8 cellular contexts compared by ENCODE assay signal in genomic region chr11:19553683-19554333, GRCh38.
DNase-seq lines count a peak whose midpoint lies in the region; ATAC-seq, FAIRE-seq and TF ChIP-seq lines count a peak whose summit lies in the region.

No MANE protein-coding gene starts in this region.

- H3K4me3 ChIP-seq in ascending aorta: no peak overlapping the region

- no peak for TF ChIP-seq POLR2A in H54 (IDR thresholded peaks at IDR 0.05; ENCODE audit: low read depth, low read length)

- no peak for ATAC-seq in HG03521 (IDR thresholded peaks at IDR 0.05; ENCODE audit: unreplicated experiment)

- intact Hi-C loops in ascending aorta (cut with DNase I): loop anchor here (1.0 to 10.0 kb wide), 4 partner anchors 243 to 811 kb away; partner anchors contain the start of gene HTATIP2

- H3K9me3 ChIP-seq in ascending aorta: no peaks in the 10 kb centered on the region

- no peak overlapping the region for H3K27ac ChIP-seq in ascending aorta

- no peaks in the 10 kb centered on the region for H3K36me3 ChIP-seq in ascending aorta

- no peak for FAIRE-seq in H54 (lab: Jason Lieb, UNC)

- peak; percentile 71 to 90 (median 84) for TF ChIP-seq CTCF in ascending aorta (IDR thresholded peaks at IDR 0.05)

- DNase-seq in DMS114 treated with DMSO at 0.1 percent for 48 hours (lab: John Stamatoyannopoulos, UW; ENCODE audit: unreplicated experiment) (peak; percentile 35), H54 (ENCODE audit: insufficient read length, low spot score) (peak; percentile 64), NCI-H128 (lab: John Stamatoyannopoulos, UW; ENCODE audit: unreplicated experiment) (peak; percentile 58), T-helper 2 cell (peak; percentile 25 to 62 (median 39)), ascending aorta (ENCODE audit: low spot score in 2 of 2) (peak; percentile 26 to 87), hypothalamus (lab: John Stamatoyannopoulos, UW) (peak; percentile 42 to 95 (median 78)), smooth muscle cell of the brain vasculature (ENCODE audit: low read depth, low spot score) (peak; percentile 41)

- no peaks in the 10 kb centered on the region for H3K27me3 ChIP-seq in ascending aorta

- peaks cover 0 to 5% of the 10 kb centered on the region in 2 donors for H3K4me1 ChIP-seq in ascending aorta
